In genomic region chr4:2842667-2843022, GRCh38 we compare ENCODE assay signal across 8 cellular contexts. TPM values are rescaled to one million over a fixed set of nuclear protein-coding genes. Genes with fewer than 3 reads are reported as not detected.
A peak's percentile ranks its signal among the peaks of the same experiment; 100 is the strongest.
DNase-seq lines count a peak whose midpoint lies in the region; ATAC-seq and TF ChIP-seq lines count a peak whose summit lies in the region.

No MANE protein-coding gene starts in this region.

- no peak for TF ChIP-seq CTCF in liver (IDR thresholded peaks at IDR 0.05; ENCODE audit: low read depth, low read length, missing input control)
- no peak for TF ChIP-seq CTCF in tibial artery (IDR thresholded peaks at IDR 0.05)

- WGBS in liver: 36% methylated on average over 5 of the region's 5 CpGs

- peak overlapping the region; percentile 36 for H3K27ac Mint-ChIP-seq in activated naive CD8-positive, alpha-beta T cell treated with anti-CD3 and anti-CD28 coated beads, Interleukin-2, amount 50 U/mL, for 24 hours

- no peak for DNase-seq in activated T-cell treated with anti-CD3 and anti-CD28 coated beads, Interleukin-2, amount 50 U/mL, for 4 hours
- no peak for DNase-seq in activated T-cell treated with anti-CD3 and anti-CD28 coated beads, Interleukin-2, amount 50 U/mL, for 48 hours
- DNase-seq in activated naive CD8-positive, alpha-beta T cell treated with anti-CD3 and anti-CD28 coated beads, Interleukin-2, amount 50 U/mL, for 24 hours: no peak
- no peak for DNase-seq in tibial artery
- no peak for DNase-seq in islet precursor cell
- DNase-seq in NCI-H226: no peak

- H3K36me3 Mint-ChIP-seq in activated T-cell treated with anti-CD3 and anti-CD28 coated beads, Interleukin-2, amount 50 U/mL, for 4 hours (ENCODE audit: insufficient read depth): peaks cover 4% of the 10 kb centered on the region
- peaks cover 8% of the 10 kb centered on the region for H3K36me3 Mint-ChIP-seq in activated naive CD8-positive, alpha-beta T cell treated with anti-CD3 and anti-CD28 coated beads, Interleukin-2, amount 50 U/mL, for 24 hours (ENCODE audit: low read depth)

- no peak overlapping the region for H3K27ac ChIP-seq in liver (ENCODE audit: low read depth in 1 of 2, low read length in 2 of 2)
- H3K27ac ChIP-seq in tibial artery: peak overlapping the region; percentile 93 to 97

- intact Hi-C loops in tibial artery (cut with DNase I; ENCODE audit: low total_unique reads): loop anchor here (5.0 kb wide), 1 partner anchor 95 kb away; no protein-coding TSS in a partner anchor

- ATAC-seq in activated T-cell treated with anti-CD3 and anti-CD28 coated beads, Interleukin-2, amount 50 U/mL, for 4 hours: no peak
- no peak for ATAC-seq in activated naive CD8-positive, alpha-beta T cell treated with anti-CD3 and anti-CD28 coated beads, Interleukin-2, amount 50 U/mL, for 24 hours
- ATAC-seq in GM21526 (IDR thresholded peaks at IDR 0.05; ENCODE audit: low FRiP score, unreplicated experiment): no peak

- no peaks in the 10 kb centered on the region for H3K9me3 Mint-ChIP-seq in activated T-cell treated with anti-CD3 and anti-CD28 coated beads, Interleukin-2, amount 50 U/mL, for 4 hours
- peaks cover 5% of the 10 kb centered on the region for H3K9me3 Mint-ChIP-seq in activated naive CD8-positive, alpha-beta T cell treated with anti-CD3 and anti-CD28 coated beads, Interleukin-2, amount 50 U/mL, for 24 hours

- H3K4me3 Mint-ChIP-seq in activated T-cell treated with anti-CD3 and anti-CD28 coated beads, Interleukin-2, amount 50 U/mL, for 4 hours: peak overlapping the region; percentile 83
- H3K4me3 Mint-ChIP-seq in activated naive CD8-positive, alpha-beta T cell treated with anti-CD3 and anti-CD28 coated beads, Interleukin-2, amount 50 U/mL, for 24 hours: peak overlapping the region; percentile 78

- H3K27me3 Mint-ChIP-seq in activated T-cell treated with anti-CD3 and anti-CD28 coated beads, Interleukin-2, amount 50 U/mL, for 4 hours (ENCODE audit: low read depth): no peaks in the 10 kb centered on the region
- no peaks in the 10 kb centered on the region for H3K27me3 Mint-ChIP-seq in activated naive CD8-positive, alpha-beta T cell treated with anti-CD3 and anti-CD28 coated beads, Interleukin-2, amount 50 U/mL, for 24 hours

- H3K4me1 ChIP-seq in liver (ENCODE audit: control insufficient read depth in 4 of 4, insufficient read depth in 4 of 4, low read length in 3 of 4): peaks cover 0 to 28% (median 13%) of the 10 kb centered on the region in 4 donors
- H3K4me1 ChIP-seq in tibial artery: peaks cover 0 to 42% (median 25%) of the 10 kb centered on the region in 4 donors

- no peaks in the 10 kb centered on the region for H3K9me3 ChIP-seq in liver (ENCODE audit: control insufficient read depth in 4 of 4, low read length in 3 of 4)
- no peaks in the 10 kb centered on the region for H3K9me3 ChIP-seq in tibial artery

- H3K4me1 Mint-ChIP-seq in activated T-cell treated with anti-CD3 and anti-CD28 coated beads, Interleukin-2, amount 50 U/mL, for 4 hours (ENCODE audit: low read depth): peaks cover 55% of the 10 kb centered on the region
- H3K4me1 Mint-ChIP-seq in activated naive CD8-positive, alpha-beta T cell treated with anti-CD3 and anti-CD28 coated beads, Interleukin-2, amount 50 U/mL, for 24 hours: peaks cover 63% of the 10 kb centered on the region

- TF ChIP-seq RAD21 in liver (IDR thresholded peaks at IDR 0.05): no peak

- H3K4me3 ChIP-seq in liver (ENCODE audit: low read depth in 1 of 3, low read length in 3 of 3): peak overlapping the region; percentile 77 to 100 (median 85)
- H3K4me3 ChIP-seq in tibial artery: peak overlapping the region; percentile 82 to 92

- H3K9ac ChIP-seq in liver (ENCODE audit: low read depth in 1 of 2, low read length in 2 of 2): peak overlapping the region; percentile 27 to 82

- no peaks in the 10 kb centered on the region for H3K27me3 ChIP-seq in liver (ENCODE audit: control insufficient read depth in 4 of 4, insufficient read depth in 4 of 4, low read length in 3 of 4)
- H3K27me3 ChIP-seq in tibial artery: no peaks in the 10 kb centered on the region

- H3K36me3 ChIP-seq in liver (ENCODE audit: control insufficient read depth in 4 of 4, insufficient read depth in 3 of 4, low read depth in 1 of 4, low read length in 3 of 4) (no peaks in the 10 kb centered on the region), tibial artery (no peaks in the 10 kb centered on the region)

TF ChIP-seq in liver, 16 proteins besides CTCF, POLR2A, EP300 and RAD21:
- TF ChIP-seq FOXA2 (IDR thresholded peaks at IDR 0.05) (no peak), FOXA1 (IDR thresholded peaks at IDR 0.05) (no peak), TAF1 (conservative IDR thresholded peaks at IDR 0.05) (no peak), JUND (IDR thresholded peaks at IDR 0.05) (no peak), ZBTB33 (IDR thresholded peaks at IDR 0.05) (no peak), YY1 (IDR thresholded peaks at IDR 0.05) (no peak), EGR1 (IDR thresholded peaks at IDR 0.05; ENCODE audit: low read depth in 2 of 2) (no peak), GABPA (IDR thresholded peaks at IDR 0.05 in 1 of 2, conservative IDR thresholded peaks at IDR 0.05 in 1 of 2) (no peak), NR2F2 (IDR thresholded peaks at IDR 0.05) (no peak), HNF4A (conservative IDR thresholded peaks at IDR 0.05) (no peak), RXRA (IDR thresholded peaks at IDR 0.05) (no peak)
- TF ChIP-seq, protein P1, sequence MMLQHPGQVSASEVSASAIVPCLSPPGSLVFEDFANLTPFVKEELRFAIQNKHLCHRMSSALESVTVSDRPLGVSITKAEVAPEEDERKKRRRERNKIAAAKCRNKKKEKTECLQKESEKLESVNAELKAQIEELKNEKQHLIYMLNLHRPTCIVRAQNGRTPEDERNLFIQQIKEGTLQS (IDR thresholded peaks at IDR 0.05): no peak
- TF ChIP-seq, protein P2, sequence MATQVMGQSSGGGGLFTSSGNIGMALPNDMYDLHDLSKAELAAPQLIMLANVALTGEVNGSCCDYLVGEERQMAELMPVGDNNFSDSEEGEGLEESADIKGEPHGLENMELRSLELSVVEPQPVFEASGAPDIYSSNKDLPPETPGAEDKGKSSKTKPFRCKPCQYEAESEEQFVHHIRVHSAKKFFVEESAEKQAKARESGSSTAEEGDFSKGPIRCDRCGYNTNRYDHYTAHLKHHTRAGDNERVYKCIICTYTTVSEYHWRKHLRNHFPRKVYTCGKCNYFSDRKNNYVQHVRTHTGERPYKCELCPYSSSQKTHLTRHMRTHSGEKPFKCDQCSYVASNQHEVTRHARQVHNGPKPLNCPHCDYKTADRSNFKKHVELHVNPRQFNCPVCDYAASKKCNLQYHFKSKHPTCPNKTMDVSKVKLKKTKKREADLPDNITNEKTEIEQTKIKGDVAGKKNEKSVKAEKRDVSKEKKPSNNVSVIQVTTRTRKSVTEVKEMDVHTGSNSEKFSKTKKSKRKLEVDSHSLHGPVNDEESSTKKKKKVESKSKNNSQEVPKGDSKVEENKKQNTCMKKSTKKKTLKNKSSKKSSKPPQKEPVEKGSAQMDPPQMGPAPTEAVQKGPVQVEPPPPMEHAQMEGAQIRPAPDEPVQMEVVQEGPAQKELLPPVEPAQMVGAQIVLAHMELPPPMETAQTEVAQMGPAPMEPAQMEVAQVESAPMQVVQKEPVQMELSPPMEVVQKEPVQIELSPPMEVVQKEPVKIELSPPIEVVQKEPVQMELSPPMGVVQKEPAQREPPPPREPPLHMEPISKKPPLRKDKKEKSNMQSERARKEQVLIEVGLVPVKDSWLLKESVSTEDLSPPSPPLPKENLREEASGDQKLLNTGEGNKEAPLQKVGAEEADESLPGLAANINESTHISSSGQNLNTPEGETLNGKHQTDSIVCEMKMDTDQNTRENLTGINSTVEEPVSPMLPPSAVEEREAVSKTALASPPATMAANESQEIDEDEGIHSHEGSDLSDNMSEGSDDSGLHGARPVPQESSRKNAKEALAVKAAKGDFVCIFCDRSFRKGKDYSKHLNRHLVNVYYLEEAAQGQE (IDR thresholded peaks at IDR 0.05): no peak
- TF ChIP-seq, protein P3, sequence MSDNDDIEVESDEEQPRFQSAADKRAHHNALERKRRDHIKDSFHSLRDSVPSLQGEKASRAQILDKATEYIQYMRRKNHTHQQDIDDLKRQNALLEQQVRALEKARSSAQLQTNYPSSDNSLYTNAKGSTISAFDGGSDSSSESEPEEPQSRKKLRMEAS (IDR thresholded peaks at IDR 0.05): no peak

RNA-seq across cellular contexts. Expression of gene ADD1, which starts 1.0 kb away (rescaled TPM):
- 100 to 1,000 TPM; 147 to 175 (median 153) TPM for total RNA-seq in activated T-cell treated with anti-CD3 and anti-CD28 coated beads, Interleukin-2, amount 50 U/mL, for 4 hours
- 100 to 1,000 TPM in 1 of 2 donors, 10 to 100 TPM in 1; 95.5 to 142 TPM for total RNA-seq in liver
- polyA plus RNA-seq in liver: 10 to 100 TPM; 62.2 to 71.3 TPM

RNA-seq across cellular contexts. Expression of gene SH3BP2, which starts 49.8 kb away (rescaled TPM):
- 10 to 100 TPM; 72.2 to 77.9 (median 76.7) TPM for total RNA-seq in activated T-cell treated with anti-CD3 and anti-CD28 coated beads, Interleukin-2, amount 50 U/mL, for 4 hours
- total RNA-seq in liver: 10 to 100 TPM; 17.9 to 80.2 TPM
- polyA plus RNA-seq in liver: 10 to 100 TPM; 22.6 to 54.4 TPM

Comparison
In these comparisons a context has a peak if more than half of its experiments do, and no peak if none do; other contexts are left out.
1. H3K27ac ChIP-seq: peak in tibial artery (2 of 2); none in liver (0 of 2).